18 cellular contexts compared by ENCODE assay signal in genomic region chr15:65806387-65806786, GRCh38. TPM values are rescaled to one million over a fixed set of nuclear protein-coding genes. Genes with fewer than 3 reads are reported as not detected.
DNase-seq lines count a peak whose midpoint lies in the region; ATAC-seq, FAIRE-seq and TF ChIP-seq lines count a peak whose summit lies in the region.
"Had no signal": no experiment of that assay in that cellular context is flagged by ENCODE, and none has a peak within 500 bp of the region (broad histone marks: within the 10 kb centered on the region; RNA-seq: fewer than 3 reads in every experiment).

No MANE protein-coding gene starts in this region.

- no peak overlapping the region for H3K27ac ChIP-seq in CD8-positive, alpha-beta T cell (ENCODE audit: low read depth, low read length)
- H3K27ac ChIP-seq in GM12878 (ENCODE audit: control insufficient read depth, insufficient read depth) (peak overlapping the region; percentile 10), osteoblast (ENCODE audit: low read depth, low read length) (no peak overlapping the region), upper lobe of right lung (no peak overlapping the region)

- H4K20me1 ChIP-seq in Loucy (ENCODE audit: insufficient read depth, low read length, poor library complexity, severe bottlenecking) (no peaks in the 10 kb centered on the region), GM12878 (ENCODE audit: control insufficient read depth, insufficient read depth) (no peaks in the 10 kb centered on the region), osteoblast (ENCODE audit: insufficient read depth, low read length) (no peaks in the 10 kb centered on the region)

- H3K9me3 Mint-ChIP-seq in CD8-positive, alpha-beta T cell = no peaks in the 10 kb centered on the region
- H3K9me3 Mint-ChIP-seq in activated naive CD4-positive, alpha-beta T cell treated with anti-CD3 and anti-CD28 coated beads, Interleukin-2, amount 50 U/mL, for 72 hours = peaks cover 0 to 3% of the 10 kb centered on the region in 2 donors

- H2AFZ ChIP-seq in Loucy (ENCODE audit: low read length) (peak overlapping the region; percentile 24; the same call in 1 of the 2 replicates), GM12878 (ENCODE audit: control insufficient read depth, low read depth, low read length) (peak overlapping the region; percentile 58), osteoblast (ENCODE audit: low read length) (peak overlapping the region; percentile 57)

- POLR2A ChIA-PET in CD8-positive, alpha-beta T cell (lab: Charles Lee) = interaction anchor here (0.5 to 8.4 kb wide), 4 partner anchors 14 to 830 kb away, joined by 3 to 53 read pairs (median 8); partner anchors contain the start of gene DENND4A
- POLR2A ChIA-PET in GM12878 (lab: Charles Lee) = interaction anchor here (0.6 to 6.3 kb wide), 8 partner anchors 8 to 62 kb away, joined by 3 to 43 read pairs (median 5); partner anchors contain the start of gene DENND4A

- BruUV-seq in GM12878 (replicated peaks; lab: Mats Ljungman, UMichigan) = no TSS peak

- H3K4me2 ChIP-seq in Loucy (ENCODE audit: low read depth, low read length, poor library complexity, severe bottlenecking) (no peak overlapping the region), GM12878 (ENCODE audit: control insufficient read depth, insufficient read depth) (peak overlapping the region; percentile 44), osteoblast (ENCODE audit: insufficient read depth, low read length) (peak overlapping the region; percentile 38)

- WGBS in GM12878 (ENCODE audit: insufficient coverage, insufficient replicate concordance, low lambda C conversion rate, missing lambda C conversion rate) = 94% methylated on average over 3 of the region's 3 CpGs

- RAD21 ChIA-PET in GM12878 (lab: Charles Lee; ENCODE audit: unreplicated experiment) = interaction anchor here (1.0 to 4.4 kb wide), 4 partner anchors 12 to 20 kb away, joined by 3 to 16 read pairs (median 9); partner anchors contain the start of gene DENND4A

- FAIRE-seq in GM12878 (lab: Jason Lieb, UNC) = no peak
- FAIRE-seq: bronchial epithelial cell, endothelial cell of umbilical vein, GM18507 had no signal

- intact Hi-C loops in CD8-positive, alpha-beta T cell (cut with DNase I, micrococcal nuclease) = no loop called here
- intact Hi-C loops in GM12878 (cut with micrococcal nuclease; ENCODE audit: unreplicated experiment) (no loop called here), upper lobe of right lung (cut with DNase I) (no loop called here)

- H3K27me3 Mint-ChIP-seq in CD8-positive, alpha-beta T cell (ENCODE audit: low read depth) = no peaks in the 10 kb centered on the region

- peaks cover 36% of the 10 kb centered on the region for H3K4me1 ChIP-seq in CD8-positive, alpha-beta T cell (ENCODE audit: insufficient read depth, low read length)
- H3K4me1 ChIP-seq in Loucy (ENCODE audit: insufficient read depth, low read length, poor library complexity, severe bottlenecking) = peaks cover 28% of the 10 kb centered on the region
- H3K4me1 ChIP-seq in GM12878 (ENCODE audit: control insufficient read depth, insufficient read depth, low read length) = peaks cover 35% of the 10 kb centered on the region
- peaks cover 4% of the 10 kb centered on the region for H3K4me1 ChIP-seq in osteoblast (ENCODE audit: insufficient read depth, low read length)
- H3K4me1 ChIP-seq in upper lobe of right lung = peaks cover 16% of the 10 kb centered on the region

- peak overlapping the region; percentile 61 for H3K4me3 Mint-ChIP-seq in CD8-positive, alpha-beta T cell
- H3K4me3 Mint-ChIP-seq: WTC11 had no signal

- peaks cover 2% of the 10 kb centered on the region for H3K36me3 Mint-ChIP-seq in CD8-positive, alpha-beta T cell
- H3K36me3 Mint-ChIP-seq in activated naive CD4-positive, alpha-beta T cell treated with anti-CD3 and anti-CD28 coated beads, Interleukin-2, amount 50 U/mL, for 72 hours = no peaks in the 10 kb centered on the region
- H3K36me3 Mint-ChIP-seq: WTC11 had no signal

- in situ Hi-C loops in GM12878 (cut with MboI) = no loop called here

- no peak overlapping the region for H3K4me3 ChIP-seq in CD8-positive, alpha-beta T cell (ENCODE audit: low read depth, low read length)
- H3K4me3 ChIP-seq in Loucy (ENCODE audit: low read length, poor library complexity, severe bottlenecking) (no peak overlapping the region), GM12878 (no peak overlapping the region), osteoblast (ENCODE audit: insufficient read depth, low read length) (no peak overlapping the region), upper lobe of right lung (no peak overlapping the region)

- H3F3A ChIP-seq in Loucy (ENCODE audit: low read depth) = no peaks in the 10 kb centered on the region

- H3K9ac ChIP-seq in Loucy (ENCODE audit: low read depth, low read length, poor library complexity, severe bottlenecking) (no peak overlapping the region), GM12878 (ENCODE audit: control insufficient read depth, insufficient read depth, low read length) (peak overlapping the region; percentile 35)

- H3K4me1 Mint-ChIP-seq in CD8-positive, alpha-beta T cell (ENCODE audit: low read depth) = peaks cover 34% of the 10 kb centered on the region

- TF ChIP-seq RAD21 in GM12878 (IDR thresholded peaks at IDR 0.05; ENCODE audit: insufficient read depth, low read depth, low read length) = no peak

- SMC1A ChIA-PET in GM12878 (lab: Charles Lee; ENCODE audit: uncharacterized antibody, unreplicated experiment) = interaction anchor here (0.8 to 25.5 kb wide), 6 partner anchors 9 to 88 kb away, joined by 3 to 488 read pairs (median 8); no protein-coding TSS in a partner anchor

- CTCF ChIA-PET in CD8-positive, alpha-beta T cell (lab: Charles Lee) = interaction anchor here (0.7 to 1.8 kb wide), 4 partner anchors 9 to 25 kb away, joined by 3 to 5 read pairs (median 3); no protein-coding TSS in a partner anchor
- CTCF ChIA-PET in GM12878 (lab: Yijun Ruan, JAX) = interaction anchor here (1.0 to 1.2 kb wide), 4 partner anchors 10 to 50 kb away, joined by 3 to 6 read pairs (median 4); no protein-coding TSS in a partner anchor

- no peak for ATAC-seq in CD8-positive, alpha-beta T cell
- no peak for ATAC-seq in GM12878
- ATAC-seq in activated naive CD4-positive, alpha-beta T cell treated with anti-CD3 and anti-CD28 coated beads, Interleukin-2, amount 50 U/mL, for 72 hours = no peak
- no peak for ATAC-seq in upper lobe of right lung
- ATAC-seq: WTC11 had no signal

- H3K9me3 ChIP-seq in CD8-positive, alpha-beta T cell (ENCODE audit: low read length) = no peaks in the 10 kb centered on the region
- H3K9me3 ChIP-seq in Loucy (ENCODE audit: insufficient read depth, low read depth, low read length) (no peaks in the 10 kb centered on the region), GM12878 (replicated peaks; ENCODE audit: control insufficient read depth, insufficient read depth, low read length) (no peaks in the 10 kb centered on the region), osteoblast (ENCODE audit: low read depth, low read length) (no peaks in the 10 kb centered on the region), upper lobe of right lung (no peaks in the 10 kb centered on the region)

- H3K79me2 ChIP-seq in Loucy (ENCODE audit: insufficient read depth, low read length) (no peaks in the 10 kb centered on the region), GM12878 (ENCODE audit: control insufficient read depth, insufficient read depth, low read length) (no peaks in the 10 kb centered on the region), osteoblast (ENCODE audit: insufficient read depth, low read length) (no peaks in the 10 kb centered on the region)

- TF ChIP-seq POLR2A in GM12878 (IDR thresholded peaks at IDR 0.05; ENCODE audit: low read depth, low read length) = no peak

- H3K36me3 ChIP-seq in CD8-positive, alpha-beta T cell (ENCODE audit: insufficient read depth, low read length) = no peaks in the 10 kb centered on the region
- H3K36me3 ChIP-seq in Loucy (ENCODE audit: insufficient read depth, low read length) (no peaks in the 10 kb centered on the region), GM12878 (ENCODE audit: control insufficient read depth in 2 of 2, insufficient read depth in 2 of 2, low read length in 1 of 2) (no peaks in the 10 kb centered on the region), osteoblast (ENCODE audit: insufficient read depth, low read length) (no peaks in the 10 kb centered on the region), upper lobe of right lung (no peaks in the 10 kb centered on the region)

- no peak for DNase-seq in CD8-positive, alpha-beta T cell
- no peak for DNase-seq in GM12878 (ENCODE audit: low read depth, low spot score)
- no peak for DNase-seq in osteoblast (ENCODE audit: insufficient read length, low spot score, missing footprints)
- no peak for DNase-seq in activated naive CD4-positive, alpha-beta T cell treated with anti-CD3 and anti-CD28 coated beads, Interleukin-2, amount 50 U/mL, for 72 hours (ENCODE audit: low spot score in 2 of 2)
- no peak for DNase-seq in upper lobe of right lung
- DNase-seq in Kasumi-1 (lab: John Stamatoyannopoulos, UW) = no peak
- DNase-seq in SHP77 treated with DMSO at 0.1 percent for 48 hours (lab: John Stamatoyannopoulos, UW) = no peak
- DNase-seq: Calu3; dermis blood vessel endothelial cell; NCI-H1417; NCI-H524 treated with DMSO at 0.1 percent for 48 hours; Right ventricle myocardium superior; stimulated activated CD4-positive, alpha-beta T cell treated with anti-CD3 and anti-CD28 coated beads, Interleukin-4, amount 100 ng/mL, for 24 hours had no signal

- H3K27me3 ChIP-seq in CD8-positive, alpha-beta T cell (ENCODE audit: insufficient read depth, low read length) = no peaks in the 10 kb centered on the region
- H3K27me3 ChIP-seq in Loucy (ENCODE audit: insufficient read depth, low read length, poor library complexity, severe bottlenecking) = no peaks in the 10 kb centered on the region
- H3K27me3 ChIP-seq in GM12878 (replicated peaks in 1 of 2; ENCODE audit: control insufficient read depth in 2 of 2, insufficient read depth in 2 of 2, low read length in 1 of 2) = no peaks in the 10 kb centered on the region
- no peaks in the 10 kb centered on the region for H3K27me3 ChIP-seq in osteoblast (ENCODE audit: insufficient read depth, low read length)
- H3K27me3 ChIP-seq in upper lobe of right lung = no peaks in the 10 kb centered on the region

- H3K9me2 ChIP-seq in Loucy (replicated peaks; ENCODE audit: low read depth, low read length) = no peaks in the 10 kb centered on the region

- H3K27ac Mint-ChIP-seq in CD8-positive, alpha-beta T cell = peak overlapping the region; percentile 37
- H3K27ac Mint-ChIP-seq in activated naive CD4-positive, alpha-beta T cell treated with anti-CD3 and anti-CD28 coated beads, Interleukin-2, amount 50 U/mL, for 72 hours = no peak overlapping the region
- H3K27ac Mint-ChIP-seq: WTC11 had no signal

- no peak for TF ChIP-seq CTCF in CD8-positive, alpha-beta T cell (IDR thresholded peaks at IDR 0.05)
- TF ChIP-seq CTCF in Loucy (conservative IDR thresholded peaks at IDR 0.05; ENCODE audit: low read length) (no peak), GM12878 (IDR thresholded peaks at IDR 0.05 in 2 of 3, conservative IDR thresholded peaks at IDR 0.05 in 1 of 3; ENCODE audit: control insufficient read depth in 2 of 3, extremely low read depth in 1 of 3, insufficient read depth in 1 of 3, low read depth in 3 of 3, low read length in 3 of 3) (no peak), osteoblast (IDR thresholded peaks at IDR 0.05; ENCODE audit: extremely low read depth, low read depth, low read length) (no peak), upper lobe of right lung (IDR thresholded peaks at IDR 0.05) (no peak)

- TF ChIP-seq EP300 in GM12878 (IDR thresholded peaks at IDR 0.05; ENCODE audit: borderline replicate concordance in 1 of 2, control insufficient read depth in 1 of 2, low read depth in 2 of 2, low read length in 2 of 2) = no peak

RNA-seq across cellular contexts. Expression of gene DENND4A, which starts 14.3 kb away (rescaled TPM):
- total RNA-seq in CD8-positive, alpha-beta T cell = 100 to 1,000 TPM; 105 TPM
- 602 and 632 TPM in 2 replicates for total RNA-seq in GM12878 (2013; cell fraction: nucleolus; rRNA removed)
- total RNA-seq in GM12878 (2014; rRNA removed) (54.4 and 60.5 TPM in 2 replicates), GM12878 (2014; rRNA removed; fragmentation: Illumina TruSeq; extraction: Trizol) (81.8 and 87.2 TPM in 2 replicates), GM12878 (2021) (46.7 and 50.1 TPM in 2 replicates), osteoblast (30.4 and 32.7 TPM in 2 replicates), upper lobe of right lung (32.5 TPM)
- 10.2 TPM for polyA plus RNA-seq in GM12878 (2011; ENCODE audit: low read depth)
- polyA plus RNA-seq in GM12878 (2011; rRNA removed) (65.3 and 97.9 TPM in 2 replicates), GM12878 (2014; fragmentation: Illumina TruSeq; extraction: Trizol) (39.3 and 49.0 TPM in 2 replicates), GM12878 (2014; fragmentation: Nextera tagmentation; extraction: Ambion mirVana) (10 to 100 TPM; 14.2 to 15.4 TPM), GM12878 (2014; rRNA removed) (28.5 and 28.8 TPM in 2 replicates), GM12878 (2016; fragmentation: Nextera tagmentation; extraction: Ambion mirVana) (10 to 100 TPM; 21.6 to 26.8 TPM)
- polyA plus RNA-seq in GM12878 (2011; cell fraction: cytosol; rRNA removed) = 23.4 and 27.1 TPM in 2 replicates
- 56.4 and 58.1 TPM in 2 replicates for polyA plus RNA-seq in GM12878 (2011; cell fraction: nucleus; rRNA removed)
- 23.2 and 28.0 TPM in 2 replicates for polyA plus RNA-seq in GM12878 (2012)
- polyA minus RNA-seq in GM12878 (2011; rRNA and poly(A)+ RNA removed) = 188 and 229 TPM in 2 replicates
- 42.9 and 49.6 TPM in 2 replicates for polyA minus RNA-seq in GM12878 (2011; cell fraction: cytosol; rRNA and poly(A)+ RNA removed)
- polyA minus RNA-seq in GM12878 (2011; cell fraction: nucleus; rRNA and poly(A)+ RNA removed) = 120 and 185 TPM in 2 replicates
- total RNA-seq in activated naive CD4-positive, alpha-beta T cell treated with anti-CD3 and anti-CD28 coated beads, Interleukin-2, amount 50 U/mL, for 72 hours = 10 to 100 TPM; 26.8 to 49.7 TPM
